ENCODE assay signal across 17 cellular contexts in the genomic region with DNA sequence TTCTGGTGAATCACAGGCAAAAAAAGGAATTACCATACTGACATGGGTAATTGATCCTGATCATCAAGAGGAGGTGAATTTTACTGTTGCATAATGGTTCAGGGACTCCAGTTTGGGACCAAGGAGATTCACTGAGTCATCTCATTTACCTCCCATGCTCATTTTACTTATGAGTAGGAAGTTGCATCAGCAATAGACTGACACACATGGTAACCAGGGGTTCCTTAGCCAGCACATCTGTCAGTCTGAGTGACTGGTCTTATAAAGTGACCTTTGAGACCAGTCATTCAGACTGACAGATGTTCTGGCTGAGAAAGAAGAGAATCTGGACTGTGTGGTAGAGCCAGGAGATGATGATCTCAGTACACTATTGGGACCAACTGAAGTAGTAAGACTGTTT.
DNase-seq lines count a peak whose midpoint lies in the region; ATAC-seq, FAIRE-seq and TF ChIP-seq lines count a peak whose summit lies in the region.
"Had no signal": no experiment of that assay in that cellular context is flagged by ENCODE, and none has a peak within 500 bp of the region (broad histone marks: within the 10 kb centered on the region; RNA-seq: fewer than 3 reads in every experiment).

No MANE protein-coding gene starts in this region.

- no peak for DNase-seq in activated naive CD4-positive, alpha-beta T cell treated with anti-CD3 and anti-CD28 coated beads, Interleukin-2, amount 50 U/mL, for 72 hours (ENCODE audit: low spot score in 2 of 2)
- DNase-seq in activated naive CD4-positive, alpha-beta T cell treated with anti-CD3 and anti-CD28 coated beads, Interleukin-2, amount 50 U/mL, for 16 hours = no peak
- DNase-seq in OCI-M1 (lab: John Stamatoyannopoulos, UW) = peak; percentile 63
- DNase-seq in fibroblast of lung (ENCODE audit: low read depth in 2 of 2) = peak; percentile 29 to 51
- no peak for DNase-seq in stimulated activated naive CD8-positive, alpha-beta T cell treated with anti-CD3 and anti-CD28 coated beads, Interleukin-15, Interleukin-2, amounts not matched to agents 100 U/mL and 50 U/mL, for 24 hours
- no peak for DNase-seq in H54 (ENCODE audit: insufficient read length, low spot score)
- DNase-seq in activated effector memory CD4-positive, alpha-beta T cell treated with anti-CD3 and anti-CD28 coated beads, Interleukin-2, amount 50 U/mL, for 16 hours = no peak
- no peak for DNase-seq in mucosa of gallbladder (ENCODE audit: low spot score)
- DNase-seq: activated CD4-positive, CD25-positive, alpha-beta regulatory T cell; activated CD8-positive, alpha-beta memory T cell treated with anti-CD3 and anti-CD28 coated beads, Interleukin-2, amount 50 U/mL, for 48 hours; NCI-H1417; NCI-H510A; stimulated activated naive CD4-positive, alpha-beta T cell had no signal

- no peak for TF ChIP-seq POLR2A in H54 (IDR thresholded peaks at IDR 0.05; ENCODE audit: low read depth, low read length)

- H4K20me1 ChIP-seq in fibroblast of lung (ENCODE audit: control insufficient read depth, extremely low read depth, insufficient read depth, low read length) = no peaks in the 10 kb centered on the region

- H3K27me3 ChIP-seq in fibroblast of lung (ENCODE audit: control insufficient read depth, insufficient read depth, low read length) = no peaks in the 10 kb centered on the region
- H3K27me3 ChIP-seq: vagina had no signal

- H3K9ac ChIP-seq in fibroblast of lung (ENCODE audit: insufficient read depth, low read length) = no peak overlapping the region

- no peak for FAIRE-seq in H54 (lab: Jason Lieb, UNC)
- FAIRE-seq: endothelial cell of umbilical vein, RCC 7860 had no signal

- H3K4me1 ChIP-seq in fibroblast of lung (ENCODE audit: control insufficient read depth, extremely low read depth, insufficient read depth, low read length) = no peaks in the 10 kb centered on the region

- no peak for TF ChIP-seq CTCF in fibroblast of lung (conservative IDR thresholded peaks at IDR 0.05 in 1 of 2, IDR thresholded peaks at IDR 0.05 in 1 of 2; ENCODE audit: low read depth in 1 of 2, low read length in 2 of 2)

- H3K9me3 Mint-ChIP-seq in activated naive CD4-positive, alpha-beta T cell treated with anti-CD3 and anti-CD28 coated beads, Interleukin-2, amount 50 U/mL, for 72 hours = peaks cover 0 to 4% of the 10 kb centered on the region in 2 donors
- H3K9me3 Mint-ChIP-seq: GM23338 had no signal

- H3K4me2 ChIP-seq in fibroblast of lung (ENCODE audit: extremely low read depth, insufficient read depth, low read length) = no peak overlapping the region
- H3K4me2 ChIP-seq: GM23338 had no signal

- no peaks in the 10 kb centered on the region for H3K9me3 ChIP-seq in fibroblast of lung (ENCODE audit: control insufficient read depth, insufficient read depth, low read depth, low read length)
- H3K9me3 ChIP-seq: vagina had no signal

- H3K79me2 ChIP-seq in fibroblast of lung (ENCODE audit: control insufficient read depth, insufficient read depth, low read length) = no peaks in the 10 kb centered on the region

- peak; percentile 58 to 80 for ATAC-seq in activated naive CD4-positive, alpha-beta T cell treated with anti-CD3 and anti-CD28 coated beads, Interleukin-2, amount 50 U/mL, for 72 hours
- peak; percentile 59 for ATAC-seq in stimulated activated naive CD8-positive, alpha-beta T cell treated with anti-CD3 and anti-CD28 coated beads, Interleukin-15, Interleukin-2, amounts not matched to agents 100 U/mL and 50 U/mL, for 24 hours
- ATAC-seq: GM23338 had no signal

- H3K36me3 ChIP-seq in fibroblast of lung (ENCODE audit: control insufficient read depth, insufficient read depth, low read length) = no peaks in the 10 kb centered on the region
- H3K36me3 ChIP-seq: vagina had no signal

- H3K36me3 Mint-ChIP-seq in activated naive CD4-positive, alpha-beta T cell treated with anti-CD3 and anti-CD28 coated beads, Interleukin-2, amount 50 U/mL, for 72 hours = peaks cover 0 to 5% of the 10 kb centered on the region in 2 donors

- H2AFZ ChIP-seq in fibroblast of lung (ENCODE audit: low read length) = no peak overlapping the region
- H2AFZ ChIP-seq: GM23338 had no signal

- no peak overlapping the region for H3K27ac Mint-ChIP-seq in activated naive CD4-positive, alpha-beta T cell treated with anti-CD3 and anti-CD28 coated beads, Interleukin-2, amount 50 U/mL, for 72 hours
- H3K27ac Mint-ChIP-seq: GM23338 had no signal

- H3K4me3 ChIP-seq in fibroblast of lung (replicated peaks in 1 of 4; ENCODE audit: control extremely low read depth in 1 of 4, insufficient read depth in 1 of 4, low read depth in 3 of 4, low read length in 4 of 4) = no peak overlapping the region
- H3K4me3 ChIP-seq: GM23338, vagina had no signal

- no peak overlapping the region for H3K27ac ChIP-seq in fibroblast of lung (ENCODE audit: insufficient read depth, low read length)
- H3K27ac ChIP-seq: vagina had no signal

Comparison
In these comparisons a context has a peak if more than half of its experiments do, and no peak if none do; other contexts are left out.
1. DNase-seq: peak in OCI-M1 (single experiment) and fibroblast of lung (2 of 2); none in activated naive CD4-positive, alpha-beta T cell treated with anti-CD3 and anti-CD28 coated beads, Interleukin-2, amount 50 U/mL, for 72 hours (0 of 2), activated naive CD4-positive, alpha-beta T cell treated with anti-CD3 and anti-CD28 coated beads, Interleukin-2, amount 50 U/mL, for 16 hours (single experiment), stimulated activated naive CD8-positive, alpha-beta T cell treated with anti-CD3 and anti-CD28 coated beads, Interleukin-15, Interleukin-2, amounts not matched to agents 100 U/mL and 50 U/mL, for 24 hours (single experiment), H54 (single experiment), activated effector memory CD4-positive, alpha-beta T cell treated with anti-CD3 and anti-CD28 coated beads, Interleukin-2, amount 50 U/mL, for 16 hours (single experiment) and mucosa of gallbladder (single experiment).